27 cellular contexts compared by ENCODE assay signal in the genomic region with DNA sequence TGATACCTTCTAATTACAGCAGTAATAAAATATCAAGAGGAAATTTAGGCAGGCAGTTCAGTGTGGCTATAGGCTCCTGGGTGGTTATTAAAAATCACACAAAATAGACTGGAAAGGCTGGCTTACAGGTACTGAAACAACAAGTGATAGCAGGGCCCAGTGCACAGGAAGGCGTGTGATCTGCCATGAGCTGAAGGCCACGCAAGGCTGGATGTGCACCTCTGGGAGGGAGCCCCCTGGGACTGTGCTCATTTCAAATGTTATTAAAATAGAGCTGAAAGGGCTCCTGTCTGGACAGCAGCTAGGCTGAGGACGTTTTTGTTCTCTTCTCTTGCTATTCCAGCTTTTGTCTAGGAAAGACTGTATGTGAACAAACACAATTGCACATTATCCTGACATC.
DNase-seq lines count a peak whose midpoint lies in the region; ATAC-seq lines count a peak whose summit lies in the region.
"Had no signal": no experiment of that assay in that cellular context is flagged by ENCODE, and none has a peak within 500 bp of the region (broad histone marks: within the 10 kb centered on the region; RNA-seq: fewer than 3 reads in every experiment).

No MANE protein-coding gene starts in this region.

- no peak overlapping the region for H3K27ac Mint-ChIP-seq in stimulated activated memory B cell treated with anti-CD40 and anti-IgM and Interleukin-4, amounts not matched to agents 10 μg/mL and 1 μg/mL and 100 μg/mL, for 72 hours
- H3K27ac Mint-ChIP-seq in activated T-helper 2 cell treated with anti-CD3 and anti-CD28 coated beads, Interferon-gamma antibody, Interleukin-2, Interleukin-4, amounts not matched to agents 10 μg/mL and 5 μg/mL and 100 μg/mL, durations not matched to agents 14 hours and 24 hours and 36 hours: no peak overlapping the region
- H3K27ac Mint-ChIP-seq: activated naive CD4-positive, alpha-beta T cell treated with anti-CD3 and anti-CD28 coated beads, Interleukin-2, amount 50 U/mL, for 24 hours; dendritic cell treated with granulocyte-macrophage colony-stimulating factor and Interleukin-4, amounts not matched to agents 40 ng/mL and 50 ng/mL, for 4 days; naive thymus-derived CD4-positive, alpha-beta T cell; WTC11 had no signal

- no peaks in the 10 kb centered on the region for H3K27me3 Mint-ChIP-seq in stimulated activated memory B cell treated with anti-CD40 and anti-IgM and Interleukin-4, amounts not matched to agents 10 μg/mL and 1 μg/mL and 100 μg/mL, for 72 hours
- H3K27me3 Mint-ChIP-seq in activated T-helper 2 cell treated with anti-CD3 and anti-CD28 coated beads, Interferon-gamma antibody, Interleukin-2, Interleukin-4, amounts not matched to agents 10 μg/mL and 5 μg/mL and 100 μg/mL, durations not matched to agents 14 hours and 24 hours and 36 hours (ENCODE audit: low read depth): no peaks in the 10 kb centered on the region
- H3K27me3 Mint-ChIP-seq: activated naive CD4-positive, alpha-beta T cell treated with anti-CD3 and anti-CD28 coated beads, Interleukin-2, amount 50 U/mL, for 24 hours; dendritic cell treated with granulocyte-macrophage colony-stimulating factor and Interleukin-4, amounts not matched to agents 40 ng/mL and 50 ng/mL, for 4 days had no signal

- peak; percentile 82 for ATAC-seq in GM19043 (IDR thresholded peaks at IDR 0.05; ENCODE audit: low read depth, unreplicated experiment)
- ATAC-seq in HG03060 (IDR thresholded peaks at IDR 0.05; ENCODE audit: low read depth, unreplicated experiment): peak; percentile 80
- ATAC-seq in stimulated activated memory B cell treated with anti-CD40 and anti-IgM and Interleukin-4, amounts not matched to agents 10 μg/mL and 1 μg/mL and 100 μg/mL, for 72 hours: peak; percentile 53
- ATAC-seq in GM18498 (IDR thresholded peaks at IDR 0.05; ENCODE audit: unreplicated experiment): no peak
- ATAC-seq: gastrocnemius medialis; left ventricle myocardium superior; naive thymus-derived CD4-positive, alpha-beta T cell; WTC11 had no signal

- intact Hi-C loops in activated T-helper 2 cell treated with anti-CD3 and anti-CD28 coated beads, Interferon-gamma antibody, Interleukin-2, Interleukin-4, amounts not matched to agents 10 μg/mL and 5 μg/mL and 100 μg/mL, durations not matched to agents 14 hours and 24 hours and 36 hours (cut with micrococcal nuclease): no loop called here

- peak; percentile 43 for DNase-seq in NCI-H69 (lab: John Stamatoyannopoulos, UW)
- DNase-seq in NCI-H2171 treated with DMSO at 0.1 percent for 48 hours (lab: John Stamatoyannopoulos, UW): no peak
- no peak for DNase-seq in activated T-helper 2 cell treated with anti-CD3 and anti-CD28 coated beads, Interferon-gamma antibody, Interleukin-2, Interleukin-4, amounts not matched to agents 10 μg/mL and 5 μg/mL and 100 μg/mL, durations not matched to agents 14 hours and 24 hours and 36 hours (ENCODE audit: low spot score)
- DNase-seq: activated CD4-positive, alpha-beta T cell treated with anti-CD3 and anti-CD28 coated beads, Interleukin-2, amount 50 U/mL, for 4 hours; activated CD8-positive, alpha-beta memory T cell treated with anti-CD3 and anti-CD28 coated beads, Interleukin-2, amount 50 U/mL, for 4 hours; Calu3; central memory CD4-positive, alpha-beta T cell; gastrocnemius medialis; hippocampal formation; Kasumi-1; left ventricle myocardium superior; MV-4-11; naive thymus-derived CD4-positive, alpha-beta T cell; NCI-H1694 treated with DMSO at 0.1 percent for 48 hours; NCI-H345; stimulated activated CD4-positive, alpha-beta T cell treated with anti-CD3 and anti-CD28 coated beads, Interleukin-1b, Interleukin-23, amount 100 ng/mL, for 48 hours; substantia nigra; T1000; uterus had no signal

- no peaks in the 10 kb centered on the region for H3K9me3 Mint-ChIP-seq in stimulated activated memory B cell treated with anti-CD40 and anti-IgM and Interleukin-4, amounts not matched to agents 10 μg/mL and 1 μg/mL and 100 μg/mL, for 72 hours
- H3K9me3 Mint-ChIP-seq in activated T-helper 2 cell treated with anti-CD3 and anti-CD28 coated beads, Interferon-gamma antibody, Interleukin-2, Interleukin-4, amounts not matched to agents 10 μg/mL and 5 μg/mL and 100 μg/mL, durations not matched to agents 14 hours and 24 hours and 36 hours: no peaks in the 10 kb centered on the region
- H3K9me3 Mint-ChIP-seq: activated naive CD4-positive, alpha-beta T cell treated with anti-CD3 and anti-CD28 coated beads, Interleukin-2, amount 50 U/mL, for 24 hours; dendritic cell treated with granulocyte-macrophage colony-stimulating factor and Interleukin-4, amounts not matched to agents 40 ng/mL and 50 ng/mL, for 4 days; WTC11 had no signal

- no peak overlapping the region for H3K4me3 Mint-ChIP-seq in stimulated activated memory B cell treated with anti-CD40 and anti-IgM and Interleukin-4, amounts not matched to agents 10 μg/mL and 1 μg/mL and 100 μg/mL, for 72 hours
- no peak overlapping the region for H3K4me3 Mint-ChIP-seq in activated T-helper 2 cell treated with anti-CD3 and anti-CD28 coated beads, Interferon-gamma antibody, Interleukin-2, Interleukin-4, amounts not matched to agents 10 μg/mL and 5 μg/mL and 100 μg/mL, durations not matched to agents 14 hours and 24 hours and 36 hours (ENCODE audit: low read depth)
- H3K4me3 Mint-ChIP-seq: activated naive CD4-positive, alpha-beta T cell treated with anti-CD3 and anti-CD28 coated beads, Interleukin-2, amount 50 U/mL, for 24 hours; CD14-positive monocyte; dendritic cell treated with granulocyte-macrophage colony-stimulating factor and Interleukin-4, amounts not matched to agents 40 ng/mL and 50 ng/mL, for 4 days; naive thymus-derived CD4-positive, alpha-beta T cell; WTC11 had no signal

- no peaks in the 10 kb centered on the region for H3K36me3 Mint-ChIP-seq in stimulated activated memory B cell treated with anti-CD40 and anti-IgM and Interleukin-4, amounts not matched to agents 10 μg/mL and 1 μg/mL and 100 μg/mL, for 72 hours
- no peaks in the 10 kb centered on the region for H3K36me3 Mint-ChIP-seq in activated T-helper 2 cell treated with anti-CD3 and anti-CD28 coated beads, Interferon-gamma antibody, Interleukin-2, Interleukin-4, amounts not matched to agents 10 μg/mL and 5 μg/mL and 100 μg/mL, durations not matched to agents 14 hours and 24 hours and 36 hours (ENCODE audit: low read depth)
- H3K36me3 Mint-ChIP-seq: CD14-positive monocyte, WTC11 had no signal

- no peaks in the 10 kb centered on the region for H3K4me1 Mint-ChIP-seq in stimulated activated memory B cell treated with anti-CD40 and anti-IgM and Interleukin-4, amounts not matched to agents 10 μg/mL and 1 μg/mL and 100 μg/mL, for 72 hours
- H3K4me1 Mint-ChIP-seq in activated T-helper 2 cell treated with anti-CD3 and anti-CD28 coated beads, Interferon-gamma antibody, Interleukin-2, Interleukin-4, amounts not matched to agents 10 μg/mL and 5 μg/mL and 100 μg/mL, durations not matched to agents 14 hours and 24 hours and 36 hours (ENCODE audit: low read depth): peaks cover 7% of the 10 kb centered on the region
- H3K4me1 Mint-ChIP-seq: activated naive CD4-positive, alpha-beta T cell treated with anti-CD3 and anti-CD28 coated beads, Interleukin-2, amount 50 U/mL, for 24 hours; CD14-positive monocyte had no signal
